ENCODE assay signal across 2 cellular contexts in the genomic region with DNA sequence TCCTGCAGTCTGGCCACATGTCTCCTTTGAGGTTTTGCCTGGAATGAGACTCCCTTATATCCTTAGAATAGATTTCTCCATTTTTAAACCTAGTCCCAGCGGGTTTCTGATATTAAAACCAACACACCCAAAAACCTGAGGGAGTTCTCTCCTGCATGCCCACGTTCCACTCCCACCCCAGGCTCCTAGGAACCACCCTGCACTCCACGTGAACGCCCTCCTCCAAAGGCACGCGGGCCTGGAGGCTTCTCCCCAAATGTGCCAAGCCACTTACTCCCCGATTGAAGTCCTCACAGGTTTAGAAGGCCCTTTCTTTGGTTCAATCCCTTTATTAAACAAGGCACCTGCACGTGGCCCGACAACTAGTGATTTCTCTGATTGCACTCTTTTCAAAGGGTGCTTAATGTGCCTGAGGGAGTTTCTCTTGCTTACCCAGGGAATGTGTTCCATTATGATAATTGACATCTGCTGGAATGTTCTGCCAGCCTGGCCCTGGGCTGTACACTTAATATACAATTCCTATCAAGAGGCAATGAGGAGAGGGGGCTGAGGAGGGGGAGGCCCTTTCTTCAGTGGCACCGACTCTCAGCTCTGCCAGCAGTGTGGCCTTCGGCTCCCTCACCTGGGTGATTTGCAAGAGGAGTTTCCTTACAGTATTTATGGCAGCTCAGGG.
TF ChIP-seq lines count a peak whose summit lies in the region.

No MANE protein-coding gene starts in this region.

TF ChIP-seq in GM23338, 12 proteins besides CTCF, POLR2A, EP300 and RAD21 (continued from another document and continues in another):
- TF ChIP-seq ETS1 (IDR thresholded peaks at IDR 0.05) (no peak), ZNF331 (CRISPR knock-in tag; IDR thresholded peaks at IDR 0.05; ENCODE audit: low read depth) (no peak), ZNF114 (CRISPR knock-in tag; IDR thresholded peaks at IDR 0.05) (no peak), POLR2AphosphoS5 (IDR thresholded peaks at IDR 0.05; ENCODE audit: low read depth) (no peak), EZH2 (IDR thresholded peaks at IDR 0.05; ENCODE audit: low read depth, unreplicated experiment) (no peak), JUNB (IDR thresholded peaks at IDR 0.05; ENCODE audit: unreplicated experiment) (no peak), CREB1 (CRISPR knock-in tag; IDR thresholded peaks at IDR 0.05; ENCODE audit: low read depth) (no peak), EZH2phosphoT487 (IDR thresholded peaks at IDR 0.05; ENCODE audit: unreplicated experiment) (no peak)
- TF ChIP-seq, protein P1, sequence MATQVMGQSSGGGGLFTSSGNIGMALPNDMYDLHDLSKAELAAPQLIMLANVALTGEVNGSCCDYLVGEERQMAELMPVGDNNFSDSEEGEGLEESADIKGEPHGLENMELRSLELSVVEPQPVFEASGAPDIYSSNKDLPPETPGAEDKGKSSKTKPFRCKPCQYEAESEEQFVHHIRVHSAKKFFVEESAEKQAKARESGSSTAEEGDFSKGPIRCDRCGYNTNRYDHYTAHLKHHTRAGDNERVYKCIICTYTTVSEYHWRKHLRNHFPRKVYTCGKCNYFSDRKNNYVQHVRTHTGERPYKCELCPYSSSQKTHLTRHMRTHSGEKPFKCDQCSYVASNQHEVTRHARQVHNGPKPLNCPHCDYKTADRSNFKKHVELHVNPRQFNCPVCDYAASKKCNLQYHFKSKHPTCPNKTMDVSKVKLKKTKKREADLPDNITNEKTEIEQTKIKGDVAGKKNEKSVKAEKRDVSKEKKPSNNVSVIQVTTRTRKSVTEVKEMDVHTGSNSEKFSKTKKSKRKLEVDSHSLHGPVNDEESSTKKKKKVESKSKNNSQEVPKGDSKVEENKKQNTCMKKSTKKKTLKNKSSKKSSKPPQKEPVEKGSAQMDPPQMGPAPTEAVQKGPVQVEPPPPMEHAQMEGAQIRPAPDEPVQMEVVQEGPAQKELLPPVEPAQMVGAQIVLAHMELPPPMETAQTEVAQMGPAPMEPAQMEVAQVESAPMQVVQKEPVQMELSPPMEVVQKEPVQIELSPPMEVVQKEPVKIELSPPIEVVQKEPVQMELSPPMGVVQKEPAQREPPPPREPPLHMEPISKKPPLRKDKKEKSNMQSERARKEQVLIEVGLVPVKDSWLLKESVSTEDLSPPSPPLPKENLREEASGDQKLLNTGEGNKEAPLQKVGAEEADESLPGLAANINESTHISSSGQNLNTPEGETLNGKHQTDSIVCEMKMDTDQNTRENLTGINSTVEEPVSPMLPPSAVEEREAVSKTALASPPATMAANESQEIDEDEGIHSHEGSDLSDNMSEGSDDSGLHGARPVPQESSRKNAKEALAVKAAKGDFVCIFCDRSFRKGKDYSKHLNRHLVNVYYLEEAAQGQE (IDR thresholded peaks at IDR 0.05; ENCODE audit: unreplicated experiment) = no peak

TF ChIP-seq in neural cell, 6 proteins besides CTCF, POLR2A, EP300 and RAD21 (continued from another document):
- TF ChIP-seq, protein P1 (IDR thresholded peaks at IDR 0.05; ENCODE audit: borderline replicate concordance) = no peak
- no peak for TF ChIP-seq MXI1 (conservative IDR thresholded peaks at IDR 0.05; ENCODE audit: poor library complexity, severe bottlenecking)
- TF ChIP-seq SMC3 (conservative IDR thresholded peaks at IDR 0.05; ENCODE audit: poor library complexity) = no peak
- no peak for TF ChIP-seq POLR2AphosphoS5 (IDR thresholded peaks at IDR 0.05)
- no peak for TF ChIP-seq TAF1 (IDR thresholded peaks at IDR 0.05; ENCODE audit: low read depth)
